Comparison of ENCODE assay signal across 20 cellular contexts in genomic region chrX:143121471-143121870, GRCh38.
DNase-seq lines count a peak whose midpoint lies in the region; ATAC-seq lines count a peak whose summit lies in the region.
"Had no signal": no experiment of that assay in that cellular context is flagged by ENCODE, and none has a peak within 500 bp of the region (broad histone marks: within the 10 kb centered on the region; RNA-seq: fewer than 3 reads in every experiment).

No MANE protein-coding gene starts in this region.

- no peak overlapping the region for H3K4me3 Mint-ChIP-seq in natural killer cell treated with Interleukin-12 subunit alpha and Interleukin-12 subunit beta and Interleukin-15 and Interleukin-18, amount 100 ng/mL, for 72 hours
- H3K4me3 Mint-ChIP-seq in activated CD4-positive, alpha-beta T cell treated with anti-CD3 and anti-CD28 coated beads for 36 hours = no peak overlapping the region
- H3K4me3 Mint-ChIP-seq: activated CD8-positive, alpha-beta T cell treated with anti-CD3 and anti-CD28 coated beads, Interleukin-2, amount 10 ng/mL, durations not matched to agents 7 days and 5 days; activated naive CD4-positive, alpha-beta T cell treated with anti-CD3 and anti-CD28 coated beads for 36 hours; activated T-cell treated with anti-CD3 and anti-CD28 coated beads, Interleukin-2, amount 50 U/mL, for 4 hours; central memory CD8-positive, alpha-beta T cell had no signal

- CTCF ChIA-PET in activated CD4-positive, alpha-beta T cell treated with anti-CD3 and anti-CD28 coated beads for 36 hours (lab: Charles Lee) = no interaction called here

- H3K27ac Mint-ChIP-seq in natural killer cell treated with Interleukin-12 subunit alpha and Interleukin-12 subunit beta and Interleukin-15 and Interleukin-18, amount 100 ng/mL, for 72 hours = no peak overlapping the region
- H3K27ac Mint-ChIP-seq in activated CD4-positive, alpha-beta T cell treated with anti-CD3 and anti-CD28 coated beads for 36 hours = no peak overlapping the region
- H3K27ac Mint-ChIP-seq: activated CD8-positive, alpha-beta T cell treated with anti-CD3 and anti-CD28 coated beads, Interleukin-2, amount 10 ng/mL, durations not matched to agents 7 days and 5 days; activated naive CD4-positive, alpha-beta T cell treated with anti-CD3 and anti-CD28 coated beads for 36 hours had no signal

- H3K4me1 Mint-ChIP-seq in natural killer cell treated with Interleukin-12 subunit alpha and Interleukin-12 subunit beta and Interleukin-15 and Interleukin-18, amount 100 ng/mL, for 72 hours (ENCODE audit: low read depth in 2 of 2) = no peaks in the 10 kb centered on the region
- H3K4me1 Mint-ChIP-seq in activated CD4-positive, alpha-beta T cell treated with anti-CD3 and anti-CD28 coated beads for 36 hours = no peaks in the 10 kb centered on the region
- H3K4me1 Mint-ChIP-seq: central memory CD8-positive, alpha-beta T cell had no signal

- ATAC-seq in natural killer cell treated with Interleukin-12 subunit alpha and Interleukin-12 subunit beta and Interleukin-15 and Interleukin-18, amount 100 ng/mL, for 72 hours = no peak
- ATAC-seq in HG02610 (IDR thresholded peaks at IDR 0.05; ENCODE audit: unreplicated experiment) = no peak
- no peak for ATAC-seq in activated CD4-positive, alpha-beta T cell treated with anti-CD3 and anti-CD28 coated beads for 36 hours
- ATAC-seq: activated CD8-positive, alpha-beta T cell treated with anti-CD3 and anti-CD28 coated beads, Interleukin-2, amount 10 ng/mL, durations not matched to agents 7 days and 5 days; activated T-cell treated with anti-CD3 and anti-CD28 coated beads, Interleukin-2, amount 50 U/mL, for 4 hours; foreskin keratinocyte; lower lobe of right lung; right lobe of liver had no signal

- no peaks in the 10 kb centered on the region for H3K36me3 Mint-ChIP-seq in natural killer cell treated with Interleukin-12 subunit alpha and Interleukin-12 subunit beta and Interleukin-15 and Interleukin-18, amount 100 ng/mL, for 72 hours
- H3K36me3 Mint-ChIP-seq in activated CD4-positive, alpha-beta T cell treated with anti-CD3 and anti-CD28 coated beads for 36 hours (ENCODE audit: low read depth) = no peaks in the 10 kb centered on the region

- no peaks in the 10 kb centered on the region for H3K27me3 Mint-ChIP-seq in natural killer cell treated with Interleukin-12 subunit alpha and Interleukin-12 subunit beta and Interleukin-15 and Interleukin-18, amount 100 ng/mL, for 72 hours
- no peaks in the 10 kb centered on the region for H3K27me3 Mint-ChIP-seq in activated CD4-positive, alpha-beta T cell treated with anti-CD3 and anti-CD28 coated beads for 36 hours
- H3K27me3 Mint-ChIP-seq: central memory CD8-positive, alpha-beta T cell had no signal

- POLR2A ChIA-PET in activated CD4-positive, alpha-beta T cell treated with anti-CD3 and anti-CD28 coated beads for 36 hours (lab: Charles Lee) = no interaction called here

- no peaks in the 10 kb centered on the region for H3K9me3 Mint-ChIP-seq in natural killer cell treated with Interleukin-12 subunit alpha and Interleukin-12 subunit beta and Interleukin-15 and Interleukin-18, amount 100 ng/mL, for 72 hours
- H3K9me3 Mint-ChIP-seq in activated CD4-positive, alpha-beta T cell treated with anti-CD3 and anti-CD28 coated beads for 36 hours (ENCODE audit: low read depth) = no peaks in the 10 kb centered on the region
- H3K9me3 Mint-ChIP-seq: activated naive CD4-positive, alpha-beta T cell treated with anti-CD3 and anti-CD28 coated beads for 36 hours; central memory CD8-positive, alpha-beta T cell had no signal

- intact Hi-C loops in activated CD4-positive, alpha-beta T cell treated with anti-CD3 and anti-CD28 coated beads for 36 hours (cut with DNase I, micrococcal nuclease) = no loop called here

- DNase-seq in NCI-H1092 treated with DMSO at 0.1 percent for 48 hours (lab: John Stamatoyannopoulos, UW) = peak; percentile 98
- DNase-seq in NCI-H2029 (lab: John Stamatoyannopoulos, UW) = peak; percentile 81
- DNase-seq in NCI-H524 treated with DMSO at 0.1 percent for 48 hours (lab: John Stamatoyannopoulos, UW) = peak; percentile 58
- peak; percentile 90 for DNase-seq in left kidney (ENCODE audit: low read depth, low spot score)
- DNase-seq in natural killer cell treated with Interleukin-12 subunit alpha and Interleukin-12 subunit beta and Interleukin-15 and Interleukin-18, amount 100 ng/mL, for 72 hours (ENCODE audit: low spot score) = no peak
- no peak for DNase-seq in NK-92 (lab: John Stamatoyannopoulos, UW; ENCODE audit: unreplicated experiment)
- DNase-seq in activated CD4-positive, alpha-beta T cell treated with anti-CD3 and anti-CD28 coated beads for 36 hours = no peak
- DNase-seq: activated CD4-positive, CD25-positive, alpha-beta regulatory T cell; activated CD8-positive, alpha-beta T cell treated with anti-CD3 and anti-CD28 coated beads, Interleukin-2, amount 10 ng/mL, durations not matched to agents 7 days and 5 days; activated naive CD4-positive, alpha-beta T cell treated with anti-CD3 and anti-CD28 coated beads for 36 hours; activated T-cell treated with anti-CD3 and anti-CD28 coated beads, Interleukin-2, amount 50 U/mL, for 4 hours; foreskin keratinocyte; KG1; lower lobe of right lung; occipital lobe; right lobe of liver; SK-N-SH; stimulated activated CD4-positive, alpha-beta T cell treated with anti-CD3 and anti-CD28 coated beads, Interleukin-15, amount 100 ng/mL, for 24 hours had no signal

Comparison
In these comparisons a context has a peak if more than half of its experiments do, and no peak if none do; other contexts are left out.
1. DNase-seq: peak in NCI-H1092 treated with DMSO at 0.1 percent for 48 hours (single experiment), NCI-H2029 (single experiment), NCI-H524 treated with DMSO at 0.1 percent for 48 hours (single experiment) and left kidney (single experiment); none in natural killer cell treated with Interleukin-12 subunit alpha and Interleukin-12 subunit beta and Interleukin-15 and Interleukin-18, amount 100 ng/mL, for 72 hours (single experiment), NK-92 (single experiment) and activated CD4-positive, alpha-beta T cell treated with anti-CD3 and anti-CD28 coated beads for 36 hours (single experiment).